ENCODE assay signal across 8 cellular contexts in the genomic region with DNA sequence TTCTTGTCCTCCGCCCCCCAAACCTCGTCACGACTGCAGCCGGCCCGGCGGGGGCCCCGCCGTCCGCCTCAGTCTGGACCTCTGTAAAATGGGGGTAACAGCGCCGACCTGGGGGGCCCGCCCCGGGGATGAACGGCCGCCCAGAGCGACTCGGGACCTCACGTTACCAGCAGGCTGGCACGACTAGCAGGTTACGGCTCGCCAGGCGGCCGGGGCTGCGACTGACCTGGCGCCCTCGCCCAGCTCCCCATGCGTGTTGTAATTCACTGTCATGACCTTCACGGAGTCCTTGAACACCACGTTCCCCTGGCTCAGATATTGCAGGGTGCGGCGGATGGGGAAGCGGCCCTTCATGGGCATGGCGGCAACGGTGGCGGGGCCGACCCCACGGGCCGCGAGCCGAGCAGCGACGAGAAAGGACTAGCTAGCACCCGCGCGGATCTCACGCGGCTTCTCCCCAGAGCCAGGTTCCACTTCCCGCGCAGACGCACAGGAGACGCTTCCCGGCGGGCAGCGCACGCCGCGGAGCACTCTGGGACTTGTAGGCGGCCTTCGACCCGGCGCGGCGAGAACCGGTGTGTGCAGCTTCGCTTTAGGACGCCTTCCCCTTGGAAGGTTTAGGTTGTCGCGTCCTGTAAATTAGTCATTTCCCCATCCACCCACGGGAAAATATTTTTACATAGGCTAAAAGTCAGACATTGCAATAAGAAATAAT. TPM values are rescaled to one million over a fixed set of nuclear protein-coding genes. Genes with fewer than 3 reads are reported as not detected.
DNase-seq lines count a peak whose midpoint lies in the region; ATAC-seq and TF ChIP-seq lines count a peak whose summit lies in the region.

A gene (minus strand): TSS at position 481 of the 715 bp plus-strand sequence. CDS start 121 bp downstream, at position 360.

- no peaks in the 10 kb centered on the region for H3K9me3 ChIP-seq in Caco-2
- H3K9me3 ChIP-seq in endodermal cell (ENCODE audit: control insufficient read depth, low read length) = peaks cover 9% of the 10 kb centered on the region

- TF ChIP-seq CTCF in Caco-2 (IDR thresholded peaks at IDR 0.05; ENCODE audit: insufficient read depth in 1 of 2, low read depth in 1 of 2, low read length in 1 of 2, severe bottlenecking in 1 of 2, unreplicated experiment in 1 of 2) (no peak), endodermal cell (conservative IDR thresholded peaks at IDR 0.05) (no peak)

- H3K4me3 Mint-ChIP-seq in Caco-2 (ENCODE audit: unreplicated experiment) = peak within 1 kb of the TSS; percentile 92
- peak within 1 kb of the TSS; percentile 96 for H3K4me3 Mint-ChIP-seq in activated CD8-positive, alpha-beta memory T cell treated with anti-CD3 and anti-CD28 coated beads, Interleukin-2, amount 10 ng/mL, durations not matched to agents 7 days and 5 days
- peak within 1 kb of the TSS; percentile 93 for H3K4me3 Mint-ChIP-seq in endodermal cell

- DNase-seq in Caco-2 = peak; percentile 90
- DNase-seq in HUDEP-2 (lab: John Stamatoyannopoulos, UW; ENCODE audit: unreplicated experiment in 76 of 76) = peak in 74 of 76 experiments; percentile 5 to 87 (median 75)
- DNase-seq in NOMO-1 treated with dmso at 0.1 percent for 144 hours (lab: John Stamatoyannopoulos, UW; ENCODE audit: unreplicated experiment) = peak; percentile 81
- DNase-seq in activated CD8-positive, alpha-beta memory T cell treated with anti-CD3 and anti-CD28 coated beads, Interleukin-2, amount 10 ng/mL, durations not matched to agents 7 days and 5 days = peak; percentile 94
- DNase-seq in endodermal cell = peak; percentile 96
- DNase-seq in mesenteric fat pad (ENCODE audit: low spot score) = peak; percentile 97
- peak; percentile 74 for DNase-seq in stimulated activated CD8-positive, alpha-beta memory T cell treated with anti-CD3 and anti-CD28 coated beads, Interleukin-15, amount 100 ng/mL, for 1 hour (ENCODE audit: low read depth)

- peaks cover 35% of the 10 kb centered on the region for H3K36me3 Mint-ChIP-seq in Caco-2 (ENCODE audit: insufficient read depth, unreplicated experiment)
- peaks cover 9% of the 10 kb centered on the region for H3K36me3 Mint-ChIP-seq in activated CD8-positive, alpha-beta memory T cell treated with anti-CD3 and anti-CD28 coated beads, Interleukin-2, amount 10 ng/mL, durations not matched to agents 7 days and 5 days
- peaks cover 15% of the 10 kb centered on the region for H3K36me3 Mint-ChIP-seq in endodermal cell (ENCODE audit: low read depth)

- H3K36me3 ChIP-seq in Caco-2 (ENCODE audit: control insufficient read depth, insufficient read depth, low read length) (no peaks in the 10 kb centered on the region; the same call in 1 of the 2 replicates), endodermal cell (ENCODE audit: control insufficient read depth, insufficient read depth, low read length) (peaks cover 9% of the 10 kb centered on the region)

- H3K27ac Mint-ChIP-seq in Caco-2 (ENCODE audit: unreplicated experiment) (peak within 1 kb of the TSS; percentile 96), endodermal cell (peak within 1 kb of the TSS; percentile 96)
- H3K27ac Mint-ChIP-seq in activated CD8-positive, alpha-beta memory T cell treated with anti-CD3 and anti-CD28 coated beads, Interleukin-2, amount 10 ng/mL, durations not matched to agents 7 days and 5 days = peak within 1 kb of the TSS; percentile 96

- BruUV-seq in Caco-2 (replicated peaks; lab: Mats Ljungman, UMichigan) = no TSS peak

- H3K27me3 ChIP-seq in Caco-2 (replicated peaks; ENCODE audit: control insufficient read depth, insufficient read depth, low read length) = no peaks in the 10 kb centered on the region
- H3K27me3 ChIP-seq in endodermal cell (ENCODE audit: control insufficient read depth, insufficient read depth, low read length, poor library complexity, severe bottlenecking) = no peaks in the 10 kb centered on the region

- H3K27ac ChIP-seq in endodermal cell (ENCODE audit: low read depth, low read length) = no peak within 1 kb of the TSS

- no peaks in the 10 kb centered on the region for H3K27me3 Mint-ChIP-seq in Caco-2 (ENCODE audit: insufficient read depth, unreplicated experiment)
- no peaks in the 10 kb centered on the region for H3K27me3 Mint-ChIP-seq in activated CD8-positive, alpha-beta memory T cell treated with anti-CD3 and anti-CD28 coated beads, Interleukin-2, amount 10 ng/mL, durations not matched to agents 7 days and 5 days
- H3K27me3 Mint-ChIP-seq in endodermal cell (ENCODE audit: insufficient read depth) = no peaks in the 10 kb centered on the region

- POLR2A ChIA-PET in Caco-2 (lab: Charles Lee) = interaction anchor here (1.0 to 1.2 kb wide), 5 partner anchors 9 to 141 kb away, joined by 3 to 5 read pairs (median 3); a partner anchor contains a TSS

- H3K4me3 ChIP-seq in Caco-2 (ENCODE audit: low read depth, low read length) = peak within 1 kb of the TSS; percentile 90
- H3K4me3 ChIP-seq in endodermal cell (ENCODE audit: low read length) = peak within 1 kb of the TSS; percentile 96

- H3K9ac ChIP-seq in endodermal cell (ENCODE audit: extremely low read depth, low read length, poor library complexity, severe bottlenecking) = peak within 1 kb of the TSS; percentile 90

- peaks cover 17% of the 10 kb centered on the region for H3K4me1 ChIP-seq in Caco-2
- H3K4me1 ChIP-seq in endodermal cell (ENCODE audit: control insufficient read depth, insufficient read depth, low read length) = peaks cover 5% of the 10 kb centered on the region

- peak; percentile 98 for ATAC-seq in GM21390 (IDR thresholded peaks at IDR 0.05; ENCODE audit: unreplicated experiment)
- peak; percentile 99 for ATAC-seq in activated CD8-positive, alpha-beta memory T cell treated with anti-CD3 and anti-CD28 coated beads, Interleukin-2, amount 10 ng/mL, durations not matched to agents 7 days and 5 days

- peaks cover 10% of the 10 kb centered on the region for H3K4me1 Mint-ChIP-seq in Caco-2 (ENCODE audit: low read depth, unreplicated experiment)
- H3K4me1 Mint-ChIP-seq in activated CD8-positive, alpha-beta memory T cell treated with anti-CD3 and anti-CD28 coated beads, Interleukin-2, amount 10 ng/mL, durations not matched to agents 7 days and 5 days = peaks cover 26% of the 10 kb centered on the region
- H3K4me1 Mint-ChIP-seq in endodermal cell = peaks cover 32% of the 10 kb centered on the region

- CTCF ChIA-PET in Caco-2 (lab: Charles Lee) = interaction anchor here (0.9 to 1.2 kb wide), 4 partner anchors 12 to 141 kb away, joined by 3 to 10 read pairs (median 4); a partner anchor contains a TSS
- CTCF ChIA-PET in activated CD8-positive, alpha-beta memory T cell treated with anti-CD3 and anti-CD28 coated beads, Interleukin-2, amount 10 ng/mL, durations not matched to agents 7 days and 5 days (lab: Charles Lee) = interaction anchor here (0.7 to 2.4 kb wide), 9 partner anchors 9 to 143 kb away, joined by 3 to 14 read pairs (median 3); no protein-coding TSS in a partner anchor

- H3K9me3 Mint-ChIP-seq in Caco-2 (ENCODE audit: unreplicated experiment) (no peaks in the 10 kb centered on the region), endodermal cell (peaks cover 11% of the 10 kb centered on the region)
- H3K9me3 Mint-ChIP-seq in activated CD8-positive, alpha-beta memory T cell treated with anti-CD3 and anti-CD28 coated beads, Interleukin-2, amount 10 ng/mL, durations not matched to agents 7 days and 5 days (ENCODE audit: low read depth) = no peaks in the 10 kb centered on the region

- intact Hi-C loops in Caco-2 (cut with micrococcal nuclease; ENCODE audit: unreplicated experiment) = loop anchor here (1.0 kb wide), 1 partner anchor 34 kb away; a partner anchor contains a TSS

- whole genome bisulfite sequencing in endodermal cell (ENCODE audit: insufficient coverage in 1 of 2, insufficient read length in 1 of 2), 2 experiments = 0 to 1% methylated on average over 26 to 69 of the region's 69 CpGs

RNA-seq across cellular contexts. Expression of the gene that starts here (rescaled TPM):
- total RNA-seq in Caco-2 (2022) = 53.3 and 55.6 TPM in 2 replicates
- total RNA-seq in activated CD8-positive, alpha-beta memory T cell treated with anti-CD3 and anti-CD28 coated beads, Interleukin-2, amount 10 ng/mL, durations not matched to agents 7 days and 5 days = 10 to 100 TPM; 65.3 to 66.9 TPM
- 100 to 1,000 TPM in 1 of 2 donors, 10 to 100 TPM in 1; 64.1 to 101 TPM for total RNA-seq in endodermal cell
- 45.9 TPM for polyA plus RNA-seq in endodermal cell (2013, experiment 1 of 2)
- 34.8 TPM for polyA plus RNA-seq in endodermal cell (2013, experiment 2 of 2)
- total RNA-seq in mesenteric fat pad = 52.3 TPM
